ENCODE assay signal across 8 cellular contexts in the genomic region with DNA sequence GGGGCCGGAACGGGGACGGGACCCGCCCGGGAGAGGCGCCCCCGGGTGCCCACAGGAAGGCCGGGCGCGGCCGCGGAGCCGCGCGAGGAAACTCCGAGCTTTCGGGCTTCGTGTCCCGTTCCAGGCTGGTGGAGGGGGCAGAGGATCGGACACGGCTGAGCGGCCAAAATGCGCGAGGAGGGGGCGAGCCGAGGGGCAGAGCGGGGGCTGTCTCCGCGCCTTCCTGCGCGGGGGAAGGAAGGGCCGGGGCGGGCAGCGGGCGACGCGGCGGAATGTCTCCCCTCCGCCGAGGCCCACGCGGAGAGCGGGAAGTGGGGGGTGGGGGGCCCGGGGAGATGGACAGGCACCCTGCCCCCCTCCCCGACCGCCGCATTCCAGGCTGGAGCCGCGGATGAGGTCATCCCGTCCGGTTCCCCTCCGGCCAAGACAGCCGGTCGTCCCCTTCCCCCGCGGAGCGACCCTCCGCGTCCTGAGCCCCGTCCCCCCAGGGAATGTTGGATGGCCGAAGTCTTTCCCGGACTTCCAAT. TPM values are rescaled to one million over a fixed set of nuclear protein-coding genes. Genes with fewer than 3 reads are reported as not detected.
DNase-seq lines count a peak whose midpoint lies in the region; ATAC-seq and TF ChIP-seq lines count a peak whose summit lies in the region.

No MANE protein-coding gene starts in this region.

- no peaks in the 10 kb centered on the region for H3K9me3 Mint-ChIP-seq in progenitor cell of endocrine pancreas (ENCODE audit: low read depth)

- DNase-seq in Daoy (ENCODE audit: low read depth) (peak; percentile 53), heart left ventricle (peak; percentile 74 to 83 (median 81)), progenitor cell of endocrine pancreas (ENCODE audit: low spot score, unreplicated experiment) (peak; percentile 46), NCI-H1436 (lab: John Stamatoyannopoulos, UW) (no peak)
- no peak for DNase-seq in stimulated activated naive CD4-positive, alpha-beta T cell treated with Interleukin-2 at 50 U/mL for 16 hours (lab: John Stamatoyannopoulos, UW)

- TF ChIP-seq CTCF in WI38 (IDR thresholded peaks at IDR 0.05; ENCODE audit: low read depth, low read length) (no peak), heart left ventricle (IDR thresholded peaks at IDR 0.05) (no peak), progenitor cell of endocrine pancreas (IDR thresholded peaks at IDR 0.05; ENCODE audit: unreplicated experiment) (no peak)

- H3K27ac Mint-ChIP-seq in progenitor cell of endocrine pancreas, result peak overlapping the region; percentile 95

- H3K4me1 Mint-ChIP-seq in progenitor cell of endocrine pancreas (ENCODE audit: low read depth), result peaks cover 47% of the 10 kb centered on the region

- H3K27me3 Mint-ChIP-seq in progenitor cell of endocrine pancreas, result no peaks in the 10 kb centered on the region

- no peak for TF ChIP-seq POLR2A in heart left ventricle (IDR thresholded peaks at IDR 0.05)

- H3K27ac ChIP-seq in heart left ventricle, result peak overlapping the region; percentile 90 to 100 (median 97)

- H3K9me3 ChIP-seq in heart left ventricle, result no peaks in the 10 kb centered on the region

- H3K4me1 ChIP-seq in heart left ventricle, result peaks cover 16 to 87% (median 67%) of the 10 kb centered on the region in 12 donors

- peaks cover 0 to 10% (median 0%) of the 10 kb centered on the region in 9 donors for H3K36me3 ChIP-seq in heart left ventricle

- intact Hi-C loops in heart left ventricle (cut with DNase I), result loop anchor here in 5 of 10 donors (1.0 to 2.0 kb wide), 2 partner anchors 14 kb away; no protein-coding TSS in a partner anchor

- peaks cover 4% of the 10 kb centered on the region for H3K36me3 Mint-ChIP-seq in progenitor cell of endocrine pancreas (ENCODE audit: insufficient read depth)

- peak in 3 of 4 donors; percentile 16 to 40 (median 35) for ATAC-seq in heart left ventricle
- no peak for ATAC-seq in HG03196 (IDR thresholded peaks at IDR 0.05; ENCODE audit: unreplicated experiment)
- ATAC-seq in GM19455 (IDR thresholded peaks at IDR 0.05; ENCODE audit: unreplicated experiment), result no peak

- 1 to 2% (median 1%) methylated on average over 29 to 62 of the region's 62 CpGs for WGBS in heart left ventricle, 4 donors

- H3K4me3 ChIP-seq in WI38 (ENCODE audit: low read depth, low read length) (peak overlapping the region; percentile 94), heart left ventricle (peak overlapping the region; percentile 60 to 93 (median 68))

- H3K27me3 ChIP-seq in heart left ventricle, result peaks cover 0 to 30% (median 0%) of the 10 kb centered on the region in 9 donors

- H3K4me3 Mint-ChIP-seq in progenitor cell of endocrine pancreas (ENCODE audit: low read depth), result peak overlapping the region; percentile 81

RNA-seq across cellular contexts. Expression of gene CDC42EP1, which starts 0.5 kb away (rescaled TPM):
- total RNA-seq in Daoy (2014; rRNA removed; shearing (Covaris generic)), result 11.8 and 13.1 TPM in 2 replicates
- total RNA-seq in heart left ventricle (10 to 100 TPM; 11.9 to 34.9 (median 23.8) TPM), progenitor cell of endocrine pancreas (52.6 TPM in 2 replicates)
- polyA plus RNA-seq in heart left ventricle, result 10 to 100 TPM; 10.4 to 17.7 TPM

RNA-seq across cellular contexts. Expression of gene LGALS2, which starts 19.1 kb away (rescaled TPM):
- not detected in 2 replicates for total RNA-seq in Daoy (2014; rRNA removed; shearing (Covaris generic))
- total RNA-seq in heart left ventricle, result 10 to 100 TPM in 1 of 9 donors, 1 to 10 TPM in 1, not detected in 7; 5.3 to 10.3 TPM
- polyA plus RNA-seq in heart left ventricle, result under 1 TPM in 1 of 2 donors, not detected in 1; 0.17 TPM
- total RNA-seq in progenitor cell of endocrine pancreas, result 2.7 and 4.3 TPM in 2 replicates

RNA-seq across cellular contexts. Expression of gene CARD10, which starts 41.5 kb away (rescaled TPM):
- total RNA-seq in Daoy (2014; rRNA removed; shearing (Covaris generic)), result 24.0 and 25.9 TPM in 2 replicates
- total RNA-seq in heart left ventricle (10 to 100 TPM in 3 of 9 donors, 1 to 10 TPM in 6; 5.2 to 12.6 (median 8.1) TPM), progenitor cell of endocrine pancreas (44.1 and 46.7 TPM in 2 replicates)
- 10 to 100 TPM in 1 of 2 donors, 1 to 10 TPM in 1; 7.8 to 13.9 TPM for polyA plus RNA-seq in heart left ventricle

RNA-seq across cellular contexts. Expression of gene GGA1, which starts 47.9 kb away (rescaled TPM):
- 23.2 and 34.7 TPM in 2 replicates for total RNA-seq in Daoy (2014; rRNA removed; shearing (Covaris generic))
- total RNA-seq in heart left ventricle, result 10 to 100 TPM; 22.7 to 45.7 (median 27.4) TPM
- polyA plus RNA-seq in heart left ventricle, result 10 to 100 TPM; 27.4 to 39.4 TPM
- 121 and 132 TPM in 2 replicates for total RNA-seq in progenitor cell of endocrine pancreas

Comparison
In these comparisons a context has a peak if more than half of its experiments do, and no peak if none do; other contexts are left out.
1. DNase-seq: peak in Daoy (single experiment), heart left ventricle (5 of 5) and progenitor cell of endocrine pancreas (single experiment); none in stimulated activated naive CD4-positive, alpha-beta T cell treated with Interleukin-2 at 50 U/mL for 16 hours (single experiment) and NCI-H1436 (single experiment).
2. ATAC-seq: peak in heart left ventricle (3 of 4); none in HG03196 (single experiment) and GM19455 (single experiment).